In the genomic region with DNA sequence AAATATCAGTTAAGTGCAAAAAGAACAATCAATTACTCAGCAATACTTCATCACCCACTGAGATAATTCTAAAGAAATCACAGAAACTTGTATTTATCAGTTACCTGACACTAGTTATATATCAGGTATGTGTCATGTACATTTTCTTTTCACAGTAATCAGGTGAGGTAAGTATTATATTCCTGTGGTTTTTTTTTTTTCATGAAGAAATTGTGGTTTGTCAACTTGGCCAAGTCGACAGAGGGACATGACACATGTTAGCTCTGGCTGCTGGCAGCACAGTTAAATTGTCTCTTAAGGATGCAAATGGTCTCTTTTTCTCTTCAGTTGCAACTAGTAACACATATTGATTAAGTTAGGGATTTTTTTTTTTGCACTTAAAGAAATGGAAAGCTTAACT, we compare ENCODE assay signal across 2 cellular contexts.
TF ChIP-seq lines count a peak whose summit lies in the region.

No MANE protein-coding gene starts in this region.

TF ChIP-seq in A549, 52 proteins besides CTCF, POLR2A, EP300 and RAD21 (continued from another document):
- no peak for TF ChIP-seq PHF8 (IDR thresholded peaks at IDR 0.05; ENCODE audit: borderline replicate concordance, low read depth)
- no peak for TF ChIP-seq HOXB13 (CRISPR knock-in tag; IDR thresholded peaks at IDR 0.05; ENCODE audit: low read depth)
- TF ChIP-seq EHF (CRISPR knock-in tag; IDR thresholded peaks at IDR 0.05): no peak
- TF ChIP-seq, protein P1, sequence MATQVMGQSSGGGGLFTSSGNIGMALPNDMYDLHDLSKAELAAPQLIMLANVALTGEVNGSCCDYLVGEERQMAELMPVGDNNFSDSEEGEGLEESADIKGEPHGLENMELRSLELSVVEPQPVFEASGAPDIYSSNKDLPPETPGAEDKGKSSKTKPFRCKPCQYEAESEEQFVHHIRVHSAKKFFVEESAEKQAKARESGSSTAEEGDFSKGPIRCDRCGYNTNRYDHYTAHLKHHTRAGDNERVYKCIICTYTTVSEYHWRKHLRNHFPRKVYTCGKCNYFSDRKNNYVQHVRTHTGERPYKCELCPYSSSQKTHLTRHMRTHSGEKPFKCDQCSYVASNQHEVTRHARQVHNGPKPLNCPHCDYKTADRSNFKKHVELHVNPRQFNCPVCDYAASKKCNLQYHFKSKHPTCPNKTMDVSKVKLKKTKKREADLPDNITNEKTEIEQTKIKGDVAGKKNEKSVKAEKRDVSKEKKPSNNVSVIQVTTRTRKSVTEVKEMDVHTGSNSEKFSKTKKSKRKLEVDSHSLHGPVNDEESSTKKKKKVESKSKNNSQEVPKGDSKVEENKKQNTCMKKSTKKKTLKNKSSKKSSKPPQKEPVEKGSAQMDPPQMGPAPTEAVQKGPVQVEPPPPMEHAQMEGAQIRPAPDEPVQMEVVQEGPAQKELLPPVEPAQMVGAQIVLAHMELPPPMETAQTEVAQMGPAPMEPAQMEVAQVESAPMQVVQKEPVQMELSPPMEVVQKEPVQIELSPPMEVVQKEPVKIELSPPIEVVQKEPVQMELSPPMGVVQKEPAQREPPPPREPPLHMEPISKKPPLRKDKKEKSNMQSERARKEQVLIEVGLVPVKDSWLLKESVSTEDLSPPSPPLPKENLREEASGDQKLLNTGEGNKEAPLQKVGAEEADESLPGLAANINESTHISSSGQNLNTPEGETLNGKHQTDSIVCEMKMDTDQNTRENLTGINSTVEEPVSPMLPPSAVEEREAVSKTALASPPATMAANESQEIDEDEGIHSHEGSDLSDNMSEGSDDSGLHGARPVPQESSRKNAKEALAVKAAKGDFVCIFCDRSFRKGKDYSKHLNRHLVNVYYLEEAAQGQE (IDR thresholded peaks at IDR 0.05): no peak
- TF ChIP-seq MAFK (IDR thresholded peaks at IDR 0.05; ENCODE audit: partially characterized antibody): no peak
- no peak for TF ChIP-seq CBX8 (IDR thresholded peaks at IDR 0.05)
- no peak for TF ChIP-seq ZFP36 (IDR thresholded peaks at IDR 0.05; ENCODE audit: borderline replicate concordance, partially characterized antibody)
- TF ChIP-seq, protein P2, sequence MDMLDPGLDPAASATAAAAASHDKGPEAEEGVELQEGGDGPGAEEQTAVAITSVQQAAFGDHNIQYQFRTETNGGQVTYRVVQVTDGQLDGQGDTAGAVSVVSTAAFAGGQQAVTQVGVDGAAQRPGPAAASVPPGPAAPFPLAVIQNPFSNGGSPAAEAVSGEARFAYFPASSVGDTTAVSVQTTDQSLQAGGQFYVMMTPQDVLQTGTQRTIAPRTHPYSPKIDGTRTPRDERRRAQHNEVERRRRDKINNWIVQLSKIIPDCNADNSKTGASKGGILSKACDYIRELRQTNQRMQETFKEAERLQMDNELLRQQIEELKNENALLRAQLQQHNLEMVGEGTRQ (IDR thresholded peaks at IDR 0.05): no peak
- TF ChIP-seq, protein P3, sequence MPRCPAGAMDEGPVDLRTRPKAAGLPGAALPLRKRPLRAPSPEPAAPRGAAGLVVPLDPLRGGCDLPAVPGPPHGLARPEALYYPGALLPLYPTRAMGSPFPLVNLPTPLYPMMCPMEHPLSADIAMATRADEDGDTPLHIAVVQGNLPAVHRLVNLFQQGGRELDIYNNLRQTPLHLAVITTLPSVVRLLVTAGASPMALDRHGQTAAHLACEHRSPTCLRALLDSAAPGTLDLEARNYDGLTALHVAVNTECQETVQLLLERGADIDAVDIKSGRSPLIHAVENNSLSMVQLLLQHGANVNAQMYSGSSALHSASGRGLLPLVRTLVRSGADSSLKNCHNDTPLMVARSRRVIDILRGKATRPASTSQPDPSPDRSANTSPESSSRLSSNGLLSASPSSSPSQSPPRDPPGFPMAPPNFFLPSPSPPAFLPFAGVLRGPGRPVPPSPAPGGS (IDR thresholded peaks at IDR 0.05): no peak

TF ChIP-seq in GM23338, 12 proteins besides CTCF, POLR2A, EP300 and RAD21 (continued from another document):
- no peak for TF ChIP-seq CREB1 (CRISPR knock-in tag; IDR thresholded peaks at IDR 0.05; ENCODE audit: low read depth)
- TF ChIP-seq POLR2AphosphoS5 (IDR thresholded peaks at IDR 0.05; ENCODE audit: low read depth): no peak
- TF ChIP-seq, protein P4, sequence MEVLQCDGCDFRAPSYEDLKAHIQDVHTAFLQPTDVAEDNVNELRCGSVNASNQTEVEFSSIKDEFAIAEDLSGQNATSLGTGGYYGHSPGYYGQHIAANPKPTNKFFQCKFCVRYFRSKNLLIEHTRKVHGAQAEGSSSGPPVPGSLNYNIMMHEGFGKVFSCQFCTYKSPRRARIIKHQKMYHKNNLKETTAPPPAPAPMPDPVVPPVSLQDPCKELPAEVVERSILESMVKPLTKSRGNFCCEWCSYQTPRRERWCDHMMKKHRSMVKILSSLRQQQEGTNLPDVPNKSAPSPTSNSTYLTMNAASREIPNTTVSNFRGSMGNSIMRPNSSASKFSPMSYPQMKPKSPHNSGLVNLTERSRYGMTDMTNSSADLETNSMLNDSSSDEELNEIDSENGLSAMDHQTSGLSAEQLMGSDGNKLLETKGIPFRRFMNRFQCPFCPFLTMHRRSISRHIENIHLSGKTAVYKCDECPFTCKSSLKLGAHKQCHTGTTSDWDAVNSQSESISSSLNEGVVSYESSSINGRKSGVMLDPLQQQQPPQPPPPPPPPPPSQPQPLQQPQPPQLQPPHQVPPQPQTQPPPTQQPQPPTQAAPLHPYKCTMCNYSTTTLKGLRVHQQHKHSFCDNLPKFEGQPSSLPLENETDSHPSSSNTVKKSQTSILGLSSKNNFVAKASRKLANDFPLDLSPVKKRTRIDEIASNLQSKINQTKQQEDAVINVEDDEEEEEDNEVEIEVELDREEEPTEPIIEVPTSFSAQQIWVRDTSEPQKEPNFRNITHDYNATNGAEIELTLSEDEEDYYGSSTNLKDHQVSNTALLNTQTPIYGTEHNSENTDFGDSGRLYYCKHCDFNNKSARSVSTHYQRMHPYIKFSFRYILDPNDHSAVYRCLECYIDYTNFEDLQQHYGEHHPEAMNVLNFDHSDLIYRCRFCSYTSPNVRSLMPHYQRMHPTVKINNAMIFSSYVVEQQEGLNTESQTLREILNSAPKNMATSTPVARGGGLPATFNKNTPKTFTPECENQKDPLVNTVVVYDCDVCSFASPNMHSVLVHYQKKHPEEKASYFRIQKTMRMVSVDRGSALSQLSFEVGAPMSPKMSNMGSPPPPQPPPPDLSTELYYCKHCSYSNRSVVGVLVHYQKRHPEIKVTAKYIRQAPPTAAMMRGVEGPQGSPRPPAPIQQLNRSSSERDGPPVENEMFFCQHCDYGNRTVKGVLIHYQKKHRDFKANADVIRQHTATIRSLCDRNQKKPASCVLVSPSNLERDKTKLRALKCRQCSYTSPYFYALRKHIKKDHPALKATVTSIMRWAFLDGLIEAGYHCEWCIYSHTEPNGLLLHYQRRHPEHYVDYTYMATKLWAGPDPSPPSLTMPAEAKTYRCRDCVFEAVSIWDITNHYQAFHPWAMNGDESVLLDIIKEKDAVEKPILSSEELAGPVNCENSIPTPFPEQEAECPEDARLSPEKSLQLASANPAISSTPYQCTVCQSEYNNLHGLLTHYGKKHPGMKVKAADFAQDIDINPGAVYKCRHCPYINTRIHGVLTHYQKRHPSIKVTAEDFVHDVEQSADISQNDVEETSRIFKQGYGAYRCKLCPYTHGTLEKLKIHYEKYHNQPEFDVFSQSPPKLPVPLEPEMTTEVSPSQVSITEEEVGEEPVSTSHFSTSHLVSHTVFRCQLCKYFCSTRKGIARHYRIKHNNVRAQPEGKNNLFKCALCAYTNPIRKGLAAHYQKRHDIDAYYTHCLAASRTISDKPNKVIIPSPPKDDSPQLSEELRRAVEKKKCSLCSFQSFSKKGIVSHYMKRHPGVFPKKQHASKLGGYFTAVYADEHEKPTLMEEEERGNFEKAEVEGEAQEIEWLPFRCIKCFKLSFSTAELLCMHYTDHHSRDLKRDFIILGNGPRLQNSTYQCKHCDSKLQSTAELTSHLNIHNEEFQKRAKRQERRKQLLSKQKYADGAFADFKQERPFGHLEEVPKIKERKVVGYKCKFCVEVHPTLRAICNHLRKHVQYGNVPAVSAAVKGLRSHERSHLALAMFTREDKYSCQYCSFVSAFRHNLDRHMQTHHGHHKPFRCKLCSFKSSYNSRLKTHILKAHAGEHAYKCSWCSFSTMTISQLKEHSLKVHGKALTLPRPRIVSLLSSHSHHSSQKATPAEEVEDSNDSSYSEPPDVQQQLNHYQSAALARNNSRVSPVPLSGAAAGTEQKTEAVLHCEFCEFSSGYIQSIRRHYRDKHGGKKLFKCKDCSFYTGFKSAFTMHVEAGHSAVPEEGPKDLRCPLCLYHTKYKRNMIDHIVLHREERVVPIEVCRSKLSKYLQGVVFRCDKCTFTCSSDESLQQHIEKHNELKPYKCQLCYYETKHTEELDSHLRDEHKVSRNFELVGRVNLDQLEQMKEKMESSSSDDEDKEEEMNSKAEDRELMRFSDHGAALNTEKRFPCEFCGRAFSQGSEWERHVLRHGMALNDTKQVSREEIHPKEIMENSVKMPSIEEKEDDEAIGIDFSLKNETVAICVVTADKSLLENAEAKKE (CRISPR knock-in tag; IDR thresholded peaks at IDR 0.05): no peak
- TF ChIP-seq, protein P1 (IDR thresholded peaks at IDR 0.05; ENCODE audit: unreplicated experiment): no peak
TF ChIP-seq in GM23338: peak in this region for 0.
